ENCODE assay signal across 16 cellular contexts in the genomic region with DNA sequence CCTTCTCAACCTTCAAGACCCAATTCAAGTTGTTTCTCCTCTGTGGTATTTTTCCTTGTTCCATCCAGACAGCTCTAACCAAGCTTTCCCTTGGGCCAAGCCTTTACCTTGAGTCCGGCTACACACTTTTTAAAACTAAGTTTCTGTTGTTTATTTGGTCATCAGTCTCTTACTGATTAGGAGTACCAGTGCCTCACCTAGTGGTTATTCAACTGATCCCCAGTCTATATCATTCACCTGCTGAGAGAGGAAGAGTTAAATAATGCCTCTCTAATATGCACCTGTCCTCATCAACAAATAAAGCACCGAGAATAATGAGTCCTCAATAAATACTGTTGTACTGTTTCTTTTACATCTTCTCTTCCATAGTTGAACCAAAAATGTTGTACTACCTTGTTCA.
A peak's percentile ranks its signal among the peaks of the same experiment; 100 is the strongest.
DNase-seq lines count a peak whose midpoint lies in the region; ATAC-seq and TF ChIP-seq lines count a peak whose summit lies in the region.
"Had no signal": no experiment of that assay in that cellular context is flagged by ENCODE, and none has a peak within 500 bp of the region (broad histone marks: within the 10 kb centered on the region; RNA-seq: fewer than 3 reads in every experiment).

No MANE protein-coding gene starts in this region.

- H3K4me1 ChIP-seq in HCT116 (ENCODE audit: control insufficient read depth in 1 of 2, insufficient read depth in 2 of 2, low read length in 2 of 2), result no peaks in the 10 kb centered on the region
- H3K4me1 ChIP-seq in PC-9 (replicated peaks; ENCODE audit: insufficient read depth), result no peaks in the 10 kb centered on the region
- no peaks in the 10 kb centered on the region for H3K4me1 ChIP-seq in hepatocyte (ENCODE audit: insufficient read depth)
- H3K4me1 ChIP-seq: Caco-2, right atrium auricular region had no signal

- BruUV-seq in HCT116 (replicated peaks; lab: Mats Ljungman, UMichigan) (no TSS peak), PC-9 (replicated peaks; lab: Mats Ljungman, UMichigan) (no TSS peak)

- no peaks in the 10 kb centered on the region for H3K27me3 Mint-ChIP-seq in activated T-helper 1 cell treated with anti-CD3 and anti-CD28 coated beads, Interleukin-12 subunit alpha, Interleukin-12 subunit beta, Interleukin-2, Interleukin-4 antibody, amounts not matched to agents 30 ng/mL and 10 ng/mL and 1 ng/mL, durations not matched to agents 14 hours and 24 hours and 36 hours (ENCODE audit: insufficient read depth)
- H3K27me3 Mint-ChIP-seq: dendritic cell treated with granulocyte-macrophage colony-stimulating factor and Interleukin-4, amounts not matched to agents 40 ng/mL and 50 ng/mL, for 4 days had no signal

- H3F3A ChIP-seq in PC-9 (ENCODE audit: insufficient read depth, low read depth), result no peaks in the 10 kb centered on the region

- H3K27ac ChIP-seq in HCT116 (ENCODE audit: low read depth, low read length) (no peak overlapping the region), PC-9 (no peak overlapping the region), hepatocyte (no peak overlapping the region)
- H3K27ac ChIP-seq: right atrium auricular region had no signal

- WGBS in hepatocyte (ENCODE audit: low lambda C conversion rate, missing lambda C conversion rate), result 66% methylated on average over 2 of the region's 2 CpGs

- no peaks in the 10 kb centered on the region for H3K4me1 Mint-ChIP-seq in activated T-helper 1 cell treated with anti-CD3 and anti-CD28 coated beads, Interleukin-12 subunit alpha, Interleukin-12 subunit beta, Interleukin-2, Interleukin-4 antibody, amounts not matched to agents 30 ng/mL and 10 ng/mL and 1 ng/mL, durations not matched to agents 14 hours and 24 hours and 36 hours (ENCODE audit: low read depth)
- H3K4me1 Mint-ChIP-seq: activated naive CD4-positive, alpha-beta T cell treated with anti-CD3 and anti-CD28 coated beads, Interleukin-2, amount 50 U/mL, for 24 hours; memory B cell had no signal

- RAD21 ChIA-PET in HCT116 (lab: Charles Lee; ENCODE audit: low non-redundant PET in 1 of 2, low total read pairs in 2 of 2, uncharacterized antibody in 2 of 2, unreplicated experiment in 2 of 2), result no interaction called here

- intact Hi-C loops in HCT116 (cut with micrococcal nuclease), result loop anchor here (5.0 kb wide), 1 partner anchor 254 kb away; no protein-coding TSS in a partner anchor
- intact Hi-C loops in PC-9 (cut with micrococcal nuclease; ENCODE audit: unreplicated experiment), result loop anchor here (5.0 to 10.0 kb wide), 3 partner anchors 906 to 1934 kb away; partner anchors contain the start of gene PDGFD
- intact Hi-C loops in activated T-helper 1 cell treated with anti-CD3 and anti-CD28 coated beads, Interleukin-12 subunit alpha, Interleukin-12 subunit beta, Interleukin-2, Interleukin-4 antibody, amounts not matched to agents 30 ng/mL and 10 ng/mL and 1 ng/mL, durations not matched to agents 14 hours and 24 hours and 36 hours (cut with micrococcal nuclease), result no loop called here

- no peak overlapping the region for H2AFZ ChIP-seq in HCT116 (ENCODE audit: low read depth, low read length, poor library complexity, severe bottlenecking)
- no peak overlapping the region for H2AFZ ChIP-seq in PC-9
- no peak overlapping the region for H2AFZ ChIP-seq in hepatocyte

- H3K36me3 Mint-ChIP-seq in activated T-helper 1 cell treated with anti-CD3 and anti-CD28 coated beads, Interleukin-12 subunit alpha, Interleukin-12 subunit beta, Interleukin-2, Interleukin-4 antibody, amounts not matched to agents 30 ng/mL and 10 ng/mL and 1 ng/mL, durations not matched to agents 14 hours and 24 hours and 36 hours (ENCODE audit: low read depth), result no peaks in the 10 kb centered on the region
- H3K36me3 Mint-ChIP-seq: activated naive CD4-positive, alpha-beta T cell treated with anti-CD3 and anti-CD28 coated beads, Interleukin-2, amount 50 U/mL, for 24 hours; memory B cell had no signal

- H3K9me3 ChIP-seq in HCT116 (ENCODE audit: control insufficient read depth in 1 of 2, insufficient read depth in 1 of 2, low read depth in 1 of 2, low read length in 2 of 2), result no peaks in the 10 kb centered on the region
- no peaks in the 10 kb centered on the region for H3K9me3 ChIP-seq in PC-9 (ENCODE audit: insufficient read depth, low read depth)
- H3K9me3 ChIP-seq in hepatocyte (ENCODE audit: low read depth), result no peaks in the 10 kb centered on the region
- H3K9me3 ChIP-seq: Caco-2, right atrium auricular region had no signal

- peak in 2 of 3 experiments; percentile 27 to 40; a peak in 3 of 6 replicates for TF ChIP-seq CTCF in HCT116 (IDR thresholded peaks at IDR 0.05 in 2 of 3, conservative IDR thresholded peaks at IDR 0.05 in 1 of 3; ENCODE audit: borderline replicate concordance in 1 of 3, insufficient read depth in 1 of 3, low read depth in 2 of 3, low read length in 2 of 3)
- peak; percentile 53; the same call in 1 of the 2 replicates for TF ChIP-seq CTCF in PC-9 (conservative IDR thresholded peaks at IDR 0.05)
- peak; percentile 44 for TF ChIP-seq CTCF in hepatocyte (IDR thresholded peaks at IDR 0.05; ENCODE audit: poor library complexity)

- H3K79me2 ChIP-seq in HCT116 (ENCODE audit: insufficient read depth, low read length) (no peaks in the 10 kb centered on the region), PC-9 (ENCODE audit: low read depth) (no peaks in the 10 kb centered on the region), hepatocyte (no peaks in the 10 kb centered on the region)

- no peak for TF ChIP-seq POLR2A in HCT116 (IDR thresholded peaks at IDR 0.05; ENCODE audit: borderline replicate concordance, extremely low read depth, insufficient read depth, insufficient read length)

- H3K4me3 ChIP-seq in HCT116 (replicated peaks in 1 of 2; ENCODE audit: low read depth in 1 of 2, low read length in 2 of 2) (no peak overlapping the region), PC-9 (no peak overlapping the region), hepatocyte (no peak overlapping the region)
- H3K4me3 ChIP-seq: K562, right atrium auricular region had no signal

- H4K20me1 ChIP-seq in HCT116 (ENCODE audit: insufficient read depth), result no peaks in the 10 kb centered on the region
- no peaks in the 10 kb centered on the region for H4K20me1 ChIP-seq in PC-9 (ENCODE audit: insufficient read depth)
- no peaks in the 10 kb centered on the region for H4K20me1 ChIP-seq in hepatocyte (ENCODE audit: insufficient read depth, poor library complexity, severe bottlenecking)

- ATAC-seq in HCT116 (no peak), HG02884 (IDR thresholded peaks at IDR 0.05; ENCODE audit: unreplicated experiment) (no peak)
- ATAC-seq: activated CD8-positive, alpha-beta T cell treated with anti-CD3 and anti-CD28 coated beads for 36 hours; K562 had no signal

- H3K4me3 Mint-ChIP-seq in activated T-helper 1 cell treated with anti-CD3 and anti-CD28 coated beads, Interleukin-12 subunit alpha, Interleukin-12 subunit beta, Interleukin-2, Interleukin-4 antibody, amounts not matched to agents 30 ng/mL and 10 ng/mL and 1 ng/mL, durations not matched to agents 14 hours and 24 hours and 36 hours, result no peak overlapping the region
- H3K4me3 Mint-ChIP-seq: activated CD8-positive, alpha-beta T cell treated with anti-CD3 and anti-CD28 coated beads for 36 hours; activated naive CD4-positive, alpha-beta T cell treated with anti-CD3 and anti-CD28 coated beads, Interleukin-2, amount 50 U/mL, for 24 hours; dendritic cell treated with granulocyte-macrophage colony-stimulating factor and Interleukin-4, amounts not matched to agents 40 ng/mL and 50 ng/mL, for 4 days; memory B cell had no signal

- CTCF ChIA-PET in HCT116 (lab: Charles Lee), result interaction anchor here (1.4 to 2.9 kb wide), 2 partner anchors 1607 kb away, joined by 3 to 19 read pairs; no protein-coding TSS in a partner anchor
- CTCF ChIA-PET in PC-9 (lab: Charles Lee), result interaction anchor here (0.7 kb wide), 1 partner anchor 1153 kb away, joined by 5 read pairs; no protein-coding TSS in a partner anchor

- no peak overlapping the region for H3K27ac Mint-ChIP-seq in activated T-helper 1 cell treated with anti-CD3 and anti-CD28 coated beads, Interleukin-12 subunit alpha, Interleukin-12 subunit beta, Interleukin-2, Interleukin-4 antibody, amounts not matched to agents 30 ng/mL and 10 ng/mL and 1 ng/mL, durations not matched to agents 14 hours and 24 hours and 36 hours
- H3K27ac Mint-ChIP-seq: activated CD8-positive, alpha-beta T cell treated with anti-CD3 and anti-CD28 coated beads for 36 hours; activated naive CD4-positive, alpha-beta T cell treated with anti-CD3 and anti-CD28 coated beads, Interleukin-2, amount 50 U/mL, for 24 hours; dendritic cell treated with granulocyte-macrophage colony-stimulating factor and Interleukin-4, amounts not matched to agents 40 ng/mL and 50 ng/mL, for 4 days; memory B cell had no signal

- H3K9me3 Mint-ChIP-seq in activated T-helper 1 cell treated with anti-CD3 and anti-CD28 coated beads, Interleukin-12 subunit alpha, Interleukin-12 subunit beta, Interleukin-2, Interleukin-4 antibody, amounts not matched to agents 30 ng/mL and 10 ng/mL and 1 ng/mL, durations not matched to agents 14 hours and 24 hours and 36 hours, result no peaks in the 10 kb centered on the region
- H3K9me3 Mint-ChIP-seq: activated CD8-positive, alpha-beta T cell treated with anti-CD3 and anti-CD28 coated beads for 36 hours; activated naive CD4-positive, alpha-beta T cell treated with anti-CD3 and anti-CD28 coated beads, Interleukin-2, amount 50 U/mL, for 24 hours; dendritic cell treated with granulocyte-macrophage colony-stimulating factor and Interleukin-4, amounts not matched to agents 40 ng/mL and 50 ng/mL, for 4 days; memory B cell had no signal

- H3K36me3 ChIP-seq in HCT116 (ENCODE audit: control insufficient read depth in 1 of 2, insufficient read depth in 2 of 2, low read length in 2 of 2), result no peaks in the 10 kb centered on the region
- H3K36me3 ChIP-seq in PC-9 (ENCODE audit: low read depth), result no peaks in the 10 kb centered on the region
- H3K36me3 ChIP-seq in hepatocyte (replicated peaks; ENCODE audit: insufficient read depth, low read depth), result no peaks in the 10 kb centered on the region
- H3K36me3 ChIP-seq: right atrium auricular region had no signal

- no peaks in the 10 kb centered on the region for H3K9me2 ChIP-seq in HCT116 (ENCODE audit: insufficient read depth)
- H3K9me2 ChIP-seq in PC-9 (ENCODE audit: insufficient read depth), result no peaks in the 10 kb centered on the region
- H3K9me2 ChIP-seq in hepatocyte (replicated peaks; ENCODE audit: insufficient read depth), result no peaks in the 10 kb centered on the region

- DNase-seq in COLO829 (ENCODE audit: low spot score) (peak; percentile 3), HCT116 (ENCODE audit: low read depth, low spot score) (no peak), PC-9 (no peak), hepatocyte (ENCODE audit: low spot score) (peak; percentile 19), GM03348 (ENCODE audit: low spot score) (no peak), occipital lobe (lab: John Stamatoyannopoulos, UW) (no peak)
- no peak for DNase-seq in activated T-helper 1 cell treated with anti-CD3 and anti-CD28 coated beads, Interleukin-12 subunit alpha, Interleukin-12 subunit beta, Interleukin-2, Interleukin-4 antibody, amounts not matched to agents 30 ng/mL and 10 ng/mL and 1 ng/mL, durations not matched to agents 14 hours and 24 hours and 36 hours (ENCODE audit: low spot score)
- DNase-seq: activated CD8-positive, alpha-beta T cell treated with anti-CD3 and anti-CD28 coated beads for 36 hours; Caco-2; NCI-H524 treated with DMSO at 0.1 percent for 48 hours had no signal

- POLR2A ChIA-PET in HCT116 (lab: Charles Lee), result no interaction called here
- POLR2A ChIA-PET in PC-9 (lab: Charles Lee; ENCODE audit: unreplicated experiment), result no interaction called here

- H3K4me2 ChIP-seq in HCT116 (ENCODE audit: low read length), result no peak overlapping the region
- no peak overlapping the region for H3K4me2 ChIP-seq in PC-9
- no peak overlapping the region for H3K4me2 ChIP-seq in hepatocyte

- TF ChIP-seq RAD21 in HCT116 (IDR thresholded peaks at IDR 0.05; ENCODE audit: low read depth), result peak; percentile 68

- H3K9ac ChIP-seq in HCT116 (ENCODE audit: low read length), result no peak overlapping the region

- H3K27me3 ChIP-seq in HCT116 (ENCODE audit: insufficient read depth, low read length) (no peaks in the 10 kb centered on the region), PC-9 (ENCODE audit: insufficient read depth, low read depth) (no peaks in the 10 kb centered on the region), hepatocyte (peaks cover 3% of the 10 kb centered on the region)
- H3K27me3 ChIP-seq: right atrium auricular region had no signal

Comparison
In these comparisons a context has a peak if more than half of its experiments do, and no peak if none do; other contexts are left out.
1. DNase-seq: peak in COLO829 (single experiment) and hepatocyte (single experiment); none in HCT116 (single experiment), PC-9 (0 of 2), GM03348 (single experiment), activated T-helper 1 cell treated with anti-CD3 and anti-CD28 coated beads, Interleukin-12 subunit alpha, Interleukin-12 subunit beta, Interleukin-2, Interleukin-4 antibody, amounts not matched to agents 30 ng/mL and 10 ng/mL and 1 ng/mL, durations not matched to agents 14 hours and 24 hours and 36 hours (single experiment) and occipital lobe (single experiment).
2. Peak in every context shown above with its lines, with median percentiles within 50 percentile points of each other: CTCF ChIP-seq.